1 cellular context compared by ENCODE assay signal in genomic region chr17:17824119-17824779, GRCh38.
A peak's percentile ranks its signal among the peaks of the same experiment; 100 is the strongest.
TF ChIP-seq lines count a peak whose summit lies in the region.

No MANE protein-coding gene starts in this region.

TF ChIP-seq in A549, 52 proteins besides CTCF, POLR2A, EP300 and RAD21 (continued from another document):
- TF ChIP-seq, protein P1, sequence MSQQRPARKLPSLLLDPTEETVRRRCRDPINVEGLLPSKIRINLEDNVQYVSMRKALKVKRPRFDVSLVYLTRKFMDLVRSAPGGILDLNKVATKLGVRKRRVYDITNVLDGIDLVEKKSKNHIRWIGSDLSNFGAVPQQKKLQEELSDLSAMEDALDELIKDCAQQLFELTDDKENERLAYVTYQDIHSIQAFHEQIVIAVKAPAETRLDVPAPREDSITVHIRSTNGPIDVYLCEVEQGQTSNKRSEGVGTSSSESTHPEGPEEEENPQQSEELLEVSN (IDR thresholded peaks at IDR 0.05; ENCODE audit: borderline replicate concordance, low read depth), result 0 out of 2 replicates have a peak, but pooled peaks have one; percentile 69
- TF ChIP-seq ELK1 (IDR thresholded peaks at IDR 0.05; ENCODE audit: low read depth, low read length), result no peak
- TF ChIP-seq, protein P2, sequence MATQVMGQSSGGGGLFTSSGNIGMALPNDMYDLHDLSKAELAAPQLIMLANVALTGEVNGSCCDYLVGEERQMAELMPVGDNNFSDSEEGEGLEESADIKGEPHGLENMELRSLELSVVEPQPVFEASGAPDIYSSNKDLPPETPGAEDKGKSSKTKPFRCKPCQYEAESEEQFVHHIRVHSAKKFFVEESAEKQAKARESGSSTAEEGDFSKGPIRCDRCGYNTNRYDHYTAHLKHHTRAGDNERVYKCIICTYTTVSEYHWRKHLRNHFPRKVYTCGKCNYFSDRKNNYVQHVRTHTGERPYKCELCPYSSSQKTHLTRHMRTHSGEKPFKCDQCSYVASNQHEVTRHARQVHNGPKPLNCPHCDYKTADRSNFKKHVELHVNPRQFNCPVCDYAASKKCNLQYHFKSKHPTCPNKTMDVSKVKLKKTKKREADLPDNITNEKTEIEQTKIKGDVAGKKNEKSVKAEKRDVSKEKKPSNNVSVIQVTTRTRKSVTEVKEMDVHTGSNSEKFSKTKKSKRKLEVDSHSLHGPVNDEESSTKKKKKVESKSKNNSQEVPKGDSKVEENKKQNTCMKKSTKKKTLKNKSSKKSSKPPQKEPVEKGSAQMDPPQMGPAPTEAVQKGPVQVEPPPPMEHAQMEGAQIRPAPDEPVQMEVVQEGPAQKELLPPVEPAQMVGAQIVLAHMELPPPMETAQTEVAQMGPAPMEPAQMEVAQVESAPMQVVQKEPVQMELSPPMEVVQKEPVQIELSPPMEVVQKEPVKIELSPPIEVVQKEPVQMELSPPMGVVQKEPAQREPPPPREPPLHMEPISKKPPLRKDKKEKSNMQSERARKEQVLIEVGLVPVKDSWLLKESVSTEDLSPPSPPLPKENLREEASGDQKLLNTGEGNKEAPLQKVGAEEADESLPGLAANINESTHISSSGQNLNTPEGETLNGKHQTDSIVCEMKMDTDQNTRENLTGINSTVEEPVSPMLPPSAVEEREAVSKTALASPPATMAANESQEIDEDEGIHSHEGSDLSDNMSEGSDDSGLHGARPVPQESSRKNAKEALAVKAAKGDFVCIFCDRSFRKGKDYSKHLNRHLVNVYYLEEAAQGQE (IDR thresholded peaks at IDR 0.05), result no peak
- TF ChIP-seq RARB (CRISPR knock-in tag; IDR thresholded peaks at IDR 0.05), result no peak
- no peak for TF ChIP-seq KDM1A (IDR thresholded peaks at IDR 0.05; ENCODE audit: low read depth)
- TF ChIP-seq FOXS1 (CRISPR knock-in tag; IDR thresholded peaks at IDR 0.05), result peak; percentile 40; the same call in 1 of the 2 replicates
- TF ChIP-seq HOXB13 (CRISPR knock-in tag; IDR thresholded peaks at IDR 0.05; ENCODE audit: low read depth), result peak; percentile 95
- 0 out of 2 replicates have a peak, but pooled peaks have one; percentile 29 for TF ChIP-seq NPAS2 (CRISPR knock-in tag; IDR thresholded peaks at IDR 0.05; ENCODE audit: borderline replicate concordance)
- TF ChIP-seq HOXA7 (CRISPR knock-in tag; IDR thresholded peaks at IDR 0.05), result 0 out of 2 replicates have a peak, but pooled peaks have one; percentile 73
- TF ChIP-seq NR3C1 (IDR thresholded peaks at IDR 0.05), result no peak
- TF ChIP-seq CEBPB (IDR thresholded peaks at IDR 0.05), result no peak
- no peak for TF ChIP-seq CBX2 (IDR thresholded peaks at IDR 0.05; ENCODE audit: borderline replicate concordance, low read depth)
- no peak for TF ChIP-seq MAZ (IDR thresholded peaks at IDR 0.05; ENCODE audit: borderline replicate concordance, low read depth, low read length)
- peak; percentile 57 for TF ChIP-seq TFCP2L1 (CRISPR knock-in tag; IDR thresholded peaks at IDR 0.05)
